Comparison of ENCODE assay signal across 10 cellular contexts in genomic region chr2:75465317-75465998, GRCh38.
DNase-seq lines count a peak whose midpoint lies in the region; ATAC-seq and TF ChIP-seq lines count a peak whose summit lies in the region.
"Had no signal": no experiment of that assay in that cellular context is flagged by ENCODE, and none has a peak within 500 bp of the region (broad histone marks: within the 10 kb centered on the region; RNA-seq: fewer than 3 reads in every experiment).

No MANE protein-coding gene starts in this region.

- intact Hi-C loops in activated naive CD4-positive, alpha-beta T cell treated with anti-CD3 and anti-CD28 coated beads for 36 hours (cut with micrococcal nuclease) = loop anchor here (5.0 to 10.0 kb wide), 2 partner anchors 401 to 543 kb away; no protein-coding TSS in a partner anchor
- intact Hi-C loops in PC-9 (cut with micrococcal nuclease; ENCODE audit: unreplicated experiment) = loop anchor here (1.0 to 5.0 kb wide), 2 partner anchors 97 to 144 kb away; partner anchors contain the start of gene EVA1A

- no peaks in the 10 kb centered on the region for H3K9me3 ChIP-seq in PC-9 (ENCODE audit: insufficient read depth, low read depth)

- no peaks in the 10 kb centered on the region for H4K20me1 ChIP-seq in PC-9 (ENCODE audit: insufficient read depth)

- no peak for ATAC-seq in activated CD8-positive, alpha-beta memory T cell treated with anti-CD3 and anti-CD28 coated beads, Interleukin-2, amount 10 ng/mL, durations not matched to agents 7 days and 5 days
- no peak for ATAC-seq in T-cell (replicated peaks in 1 of 4)

- no peak overlapping the region for H3K4me3 Mint-ChIP-seq in activated naive CD4-positive, alpha-beta T cell treated with anti-CD3 and anti-CD28 coated beads for 36 hours
- no peak overlapping the region for H3K4me3 Mint-ChIP-seq in activated naive CD4-positive, alpha-beta T cell treated with anti-CD3 and anti-CD28 coated beads, Interleukin-2, amount 10 ng/mL, durations not matched to agents 7 days and 5 days
- no peak overlapping the region for H3K4me3 Mint-ChIP-seq in activated CD8-positive, alpha-beta memory T cell treated with anti-CD3 and anti-CD28 coated beads, Interleukin-2, amount 10 ng/mL, durations not matched to agents 7 days and 5 days
- no peak overlapping the region for H3K4me3 Mint-ChIP-seq in T-cell
- H3K4me3 Mint-ChIP-seq: CD4-positive, CD25-positive, alpha-beta regulatory T cell had no signal

- H3K27ac Mint-ChIP-seq in activated naive CD4-positive, alpha-beta T cell treated with anti-CD3 and anti-CD28 coated beads for 36 hours = no peak overlapping the region
- no peak overlapping the region for H3K27ac Mint-ChIP-seq in activated naive CD4-positive, alpha-beta T cell treated with anti-CD3 and anti-CD28 coated beads, Interleukin-2, amount 10 ng/mL, durations not matched to agents 7 days and 5 days
- no peak overlapping the region for H3K27ac Mint-ChIP-seq in activated CD8-positive, alpha-beta memory T cell treated with anti-CD3 and anti-CD28 coated beads, Interleukin-2, amount 10 ng/mL, durations not matched to agents 7 days and 5 days
- no peak overlapping the region for H3K27ac Mint-ChIP-seq in T-cell
- H3K27ac Mint-ChIP-seq: CD4-positive, CD25-positive, alpha-beta regulatory T cell had no signal

- no TSS peak for BruUV-seq in PC-9 (replicated peaks; lab: Mats Ljungman, UMichigan)

- no peak overlapping the region for H3K4me2 ChIP-seq in PC-9

- no peaks in the 10 kb centered on the region for H3K36me3 ChIP-seq in PC-9 (ENCODE audit: low read depth)

- POLR2A ChIA-PET in PC-9 (lab: Charles Lee; ENCODE audit: unreplicated experiment) = interaction anchor here (0.7 kb wide), 1 partner anchor 521 kb away, joined by 3 read pairs; no protein-coding TSS in a partner anchor
- POLR2A ChIA-PET in T-cell (lab: Charles Lee) = no interaction called here

- H3K9me2 ChIP-seq in PC-9 (ENCODE audit: insufficient read depth) = no peaks in the 10 kb centered on the region

- H3K27me3 ChIP-seq in PC-9 (ENCODE audit: insufficient read depth, low read depth) = no peaks in the 10 kb centered on the region

- peak; percentile 15 for DNase-seq in activated naive CD4-positive, alpha-beta T cell treated with anti-CD3 and anti-CD28 coated beads for 36 hours
- no peak for DNase-seq in activated naive CD4-positive, alpha-beta T cell treated with anti-CD3 and anti-CD28 coated beads, Interleukin-2, amount 10 ng/mL, durations not matched to agents 7 days and 5 days
- DNase-seq in PC-9 = peak in 1 of 2 experiments; percentile 18
- peak; percentile 52 for DNase-seq in fibroblast of mammary gland (ENCODE audit: low read depth)
- peak; percentile 19 for DNase-seq in stromal cell of bone marrow (ENCODE audit: low read depth)
- no peak for DNase-seq in NCI-H524 (lab: John Stamatoyannopoulos, UW)
- no peak for DNase-seq in activated CD8-positive, alpha-beta memory T cell treated with anti-CD3 and anti-CD28 coated beads, Interleukin-2, amount 10 ng/mL, durations not matched to agents 7 days and 5 days
- no peak for DNase-seq in T-cell
- DNase-seq: CD4-positive, CD25-positive, alpha-beta regulatory T cell; NCI-H187 treated with DMSO at 0.1 percent for 48 hours had no signal

- no peaks in the 10 kb centered on the region for H3F3A ChIP-seq in PC-9 (ENCODE audit: insufficient read depth, low read depth)

- peaks cover 29% of the 10 kb centered on the region for H3K27me3 Mint-ChIP-seq in activated naive CD4-positive, alpha-beta T cell treated with anti-CD3 and anti-CD28 coated beads for 36 hours (ENCODE audit: low read depth)
- peaks cover 4% of the 10 kb centered on the region for H3K27me3 Mint-ChIP-seq in activated naive CD4-positive, alpha-beta T cell treated with anti-CD3 and anti-CD28 coated beads, Interleukin-2, amount 10 ng/mL, durations not matched to agents 7 days and 5 days
- H3K27me3 Mint-ChIP-seq in activated CD8-positive, alpha-beta memory T cell treated with anti-CD3 and anti-CD28 coated beads, Interleukin-2, amount 10 ng/mL, durations not matched to agents 7 days and 5 days = peaks cover 25% of the 10 kb centered on the region
- peaks cover 28 to 30% of the 10 kb centered on the region in 2 donors for H3K27me3 Mint-ChIP-seq in T-cell

- peaks cover 14% of the 10 kb centered on the region; the same call in 1 of the 2 replicates for H3K4me1 ChIP-seq in PC-9 (replicated peaks; ENCODE audit: insufficient read depth)

- no peaks in the 10 kb centered on the region for H3K4me1 Mint-ChIP-seq in activated naive CD4-positive, alpha-beta T cell treated with anti-CD3 and anti-CD28 coated beads for 36 hours (ENCODE audit: low read depth)
- H3K4me1 Mint-ChIP-seq in activated naive CD4-positive, alpha-beta T cell treated with anti-CD3 and anti-CD28 coated beads, Interleukin-2, amount 10 ng/mL, durations not matched to agents 7 days and 5 days = no peaks in the 10 kb centered on the region
- H3K4me1 Mint-ChIP-seq in activated CD8-positive, alpha-beta memory T cell treated with anti-CD3 and anti-CD28 coated beads, Interleukin-2, amount 10 ng/mL, durations not matched to agents 7 days and 5 days = no peaks in the 10 kb centered on the region
- no peaks in the 10 kb centered on the region for H3K4me1 Mint-ChIP-seq in T-cell
- H3K4me1 Mint-ChIP-seq: CD4-positive, CD25-positive, alpha-beta regulatory T cell had no signal

- TF ChIP-seq CTCF in PC-9 (conservative IDR thresholded peaks at IDR 0.05) = peak; percentile 69
- peak; percentile 68 for TF ChIP-seq CTCF in fibroblast of mammary gland (conservative IDR thresholded peaks at IDR 0.05; ENCODE audit: control insufficient read depth, insufficient read depth, low read depth, low read length)

- no peak overlapping the region for H2AFZ ChIP-seq in PC-9

- no peaks in the 10 kb centered on the region for H3K36me3 Mint-ChIP-seq in activated naive CD4-positive, alpha-beta T cell treated with anti-CD3 and anti-CD28 coated beads for 36 hours (ENCODE audit: low read depth)
- no peaks in the 10 kb centered on the region for H3K36me3 Mint-ChIP-seq in activated naive CD4-positive, alpha-beta T cell treated with anti-CD3 and anti-CD28 coated beads, Interleukin-2, amount 10 ng/mL, durations not matched to agents 7 days and 5 days
- no peaks in the 10 kb centered on the region for H3K36me3 Mint-ChIP-seq in activated CD8-positive, alpha-beta memory T cell treated with anti-CD3 and anti-CD28 coated beads, Interleukin-2, amount 10 ng/mL, durations not matched to agents 7 days and 5 days
- H3K36me3 Mint-ChIP-seq in T-cell = no peaks in the 10 kb centered on the region
- H3K36me3 Mint-ChIP-seq: CD4-positive, CD25-positive, alpha-beta regulatory T cell had no signal

- H3K27ac ChIP-seq in PC-9 = no peak overlapping the region

- H3K4me3 ChIP-seq in PC-9 (no peak overlapping the region), fibroblast of mammary gland (ENCODE audit: control insufficient read depth, low read depth, low read length) (no peak overlapping the region)

- CTCF ChIA-PET in activated naive CD4-positive, alpha-beta T cell treated with anti-CD3 and anti-CD28 coated beads for 36 hours (lab: Charles Lee) = interaction anchor here (0.6 to 8.1 kb wide), 9 partner anchors 32 to 422 kb away, joined by 3 to 44 read pairs (median 5); no protein-coding TSS in a partner anchor
- CTCF ChIA-PET in activated naive CD4-positive, alpha-beta T cell treated with anti-CD3 and anti-CD28 coated beads, Interleukin-2, amount 10 ng/mL, durations not matched to agents 7 days and 5 days (lab: Charles Lee) = interaction anchor here (0.6 to 6.5 kb wide), 7 partner anchors 22 to 547 kb away, joined by 3 to 52 read pairs (median 3); no protein-coding TSS in a partner anchor
- CTCF ChIA-PET in PC-9 (lab: Charles Lee) = interaction anchor here (0.6 to 2.7 kb wide), 6 partner anchors 38 to 312 kb away, joined by 3 to 14 read pairs (median 6); no protein-coding TSS in a partner anchor
- CTCF ChIA-PET in activated CD8-positive, alpha-beta memory T cell treated with anti-CD3 and anti-CD28 coated beads, Interleukin-2, amount 10 ng/mL, durations not matched to agents 7 days and 5 days (lab: Charles Lee) = interaction anchor here (1.3 to 2.6 kb wide), 4 partner anchors 12 to 162 kb away, joined by 3 to 7 read pairs (median 4); no protein-coding TSS in a partner anchor
- CTCF ChIA-PET in T-cell (lab: Charles Lee) = no interaction called here

- no peaks in the 10 kb centered on the region for H3K9me3 Mint-ChIP-seq in activated naive CD4-positive, alpha-beta T cell treated with anti-CD3 and anti-CD28 coated beads for 36 hours
- no peaks in the 10 kb centered on the region for H3K9me3 Mint-ChIP-seq in activated naive CD4-positive, alpha-beta T cell treated with anti-CD3 and anti-CD28 coated beads, Interleukin-2, amount 10 ng/mL, durations not matched to agents 7 days and 5 days
- H3K9me3 Mint-ChIP-seq in activated CD8-positive, alpha-beta memory T cell treated with anti-CD3 and anti-CD28 coated beads, Interleukin-2, amount 10 ng/mL, durations not matched to agents 7 days and 5 days (ENCODE audit: low read depth) = no peaks in the 10 kb centered on the region
- no peaks in the 10 kb centered on the region for H3K9me3 Mint-ChIP-seq in T-cell

- no peaks in the 10 kb centered on the region for H3K79me2 ChIP-seq in PC-9 (ENCODE audit: low read depth)

Comparison
In these comparisons a context has a peak if more than half of its experiments do, and no peak if none do; other contexts are left out.
1. DNase-seq: peak in activated naive CD4-positive, alpha-beta T cell treated with anti-CD3 and anti-CD28 coated beads for 36 hours (single experiment), fibroblast of mammary gland (single experiment) and stromal cell of bone marrow (single experiment); none in activated naive CD4-positive, alpha-beta T cell treated with anti-CD3 and anti-CD28 coated beads, Interleukin-2, amount 10 ng/mL, durations not matched to agents 7 days and 5 days (single experiment), NCI-H524 (0 of 2), activated CD8-positive, alpha-beta memory T cell treated with anti-CD3 and anti-CD28 coated beads, Interleukin-2, amount 10 ng/mL, durations not matched to agents 7 days and 5 days (single experiment) and T-cell (0 of 34).
2. CTCF ChIA-PET loops: an anchor here in activated naive CD4-positive, alpha-beta T cell treated with anti-CD3 and anti-CD28 coated beads for 36 hours (0.6 to 8.1 kb wide), activated naive CD4-positive, alpha-beta T cell treated with anti-CD3 and anti-CD28 coated beads, Interleukin-2, amount 10 ng/mL, durations not matched to agents 7 days and 5 days (0.6 to 6.5 kb wide), PC-9 (0.6 to 2.7 kb wide) and activated CD8-positive, alpha-beta memory T cell treated with anti-CD3 and anti-CD28 coated beads, Interleukin-2, amount 10 ng/mL, durations not matched to agents 7 days and 5 days (1.3 to 2.6 kb wide); none called in T-cell.